ENCODE assay signal across 8 cellular contexts in genomic region chrX:132023896-132024386, GRCh38. TPM values are rescaled to one million over a fixed set of nuclear protein-coding genes. Genes with fewer than 3 reads are reported as not detected.
A peak's percentile ranks its signal among the peaks of the same experiment; 100 is the strongest.
DNase-seq lines count a peak whose midpoint lies in the region; ATAC-seq and TF ChIP-seq lines count a peak whose summit lies in the region.

No MANE protein-coding gene starts in this region.

- peak overlapping the region; percentile 75 for H3K9ac ChIP-seq in skeletal muscle satellite cell (ENCODE audit: low read depth, low read length)

- intact Hi-C loops in left ventricle myocardium superior (cut with micrococcal nuclease), result no loop called here

- peak overlapping the region; percentile 57 to 83 (median 68) for H3K4me3 ChIP-seq in Peyer's patch
- H3K4me3 ChIP-seq in skeletal muscle satellite cell (ENCODE audit: low read length), result peak overlapping the region; percentile 83

- no peaks in the 10 kb centered on the region for H3K9me3 ChIP-seq in Peyer's patch
- H3K9me3 ChIP-seq in skeletal muscle satellite cell (replicated peaks; ENCODE audit: low read length), result no peaks in the 10 kb centered on the region

- ATAC-seq in GM18870 (IDR thresholded peaks at IDR 0.05; ENCODE audit: unreplicated experiment) (peak; percentile 63), HG02870 (IDR thresholded peaks at IDR 0.05; ENCODE audit: unreplicated experiment) (peak; percentile 65), left ventricle myocardium superior (peak; percentile 44), GM18858 (IDR thresholded peaks at IDR 0.05; ENCODE audit: unreplicated experiment) (no peak)

- DNase-seq in Peyer's patch (peak in 2 of 3 donors; percentile 54 to 67), left ventricle myocardium superior (peak; percentile 22), NCI-H187 treated with DMSO at 0.1 percent for 48 hours (lab: John Stamatoyannopoulos, UW) (no peak)
- peak; percentile 31 for DNase-seq in activated gamma-delta T cell treated with anti-CD3 and anti-CD28 coated beads, Interleukin-2, amount 50 U/mL, for 16 hours (ENCODE audit: low read depth)

- no peaks in the 10 kb centered on the region for H3K27me3 ChIP-seq in Peyer's patch
- H3K27me3 ChIP-seq in skeletal muscle satellite cell (ENCODE audit: control insufficient read depth, insufficient read depth, low read length), result peaks cover 29% of the 10 kb centered on the region

- peak overlapping the region; percentile 89 for H3K4me2 ChIP-seq in skeletal muscle satellite cell (ENCODE audit: low read length)

- peak overlapping the region; percentile 73 to 86 (median 80) for H3K27ac ChIP-seq in Peyer's patch

- no peak for TF ChIP-seq POLR2A in Peyer's patch (IDR thresholded peaks at IDR 0.05)

- TF ChIP-seq CTCF in Peyer's patch (IDR thresholded peaks at IDR 0.05), result no peak

- H3K36me3 ChIP-seq in Peyer's patch (no peaks in the 10 kb centered on the region), skeletal muscle satellite cell (ENCODE audit: insufficient read depth, low read length) (no peaks in the 10 kb centered on the region)

- no peaks in the 10 kb centered on the region for H3K4me1 ChIP-seq in Peyer's patch
- peaks cover 4% of the 10 kb centered on the region for H3K4me1 ChIP-seq in skeletal muscle satellite cell (ENCODE audit: control insufficient read depth, insufficient read depth, low read length)

RNA-seq across cellular contexts. Expression of gene STK26, which starts 0.8 kb away (rescaled TPM):
- total RNA-seq in Peyer's patch, result 10 to 100 TPM in 2 of 4 donors, 1 to 10 TPM in 2; 3.8 to 15.7 (median 7.7) TPM
- 1.9 TPM for total RNA-seq in left ventricle myocardium superior
- 9.2 and 15.5 TPM in 2 replicates for total RNA-seq in skeletal muscle satellite cell (2012; rRNA removed)
